In the genomic region with DNA sequence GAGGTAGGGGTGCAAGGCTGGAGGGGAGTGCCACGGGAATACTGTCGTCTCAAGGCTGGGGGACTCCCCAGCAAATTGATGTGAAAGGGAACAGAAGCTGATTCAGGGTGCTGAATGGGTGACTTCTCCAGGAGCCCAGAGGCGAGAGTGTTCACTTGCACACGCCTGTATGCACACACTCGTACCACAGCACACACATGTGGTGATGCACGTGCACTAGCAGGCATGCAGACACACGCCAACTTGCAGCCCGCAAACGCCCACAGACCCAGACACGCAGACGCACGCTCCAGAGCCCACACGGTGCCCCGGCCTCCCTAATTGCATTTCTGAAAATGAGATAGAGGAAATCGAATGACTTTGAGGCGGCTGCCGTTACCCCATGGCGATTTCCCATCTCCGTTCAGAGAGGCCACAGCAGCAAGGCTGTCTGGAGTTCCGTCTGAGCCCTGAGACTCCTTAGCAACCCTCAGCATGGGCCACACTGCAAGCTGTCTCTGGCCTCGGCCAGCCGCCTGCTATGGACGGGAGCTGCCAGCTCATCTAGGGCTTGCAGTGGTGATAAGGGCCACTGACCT, we compare ENCODE assay signal across 26 cellular contexts. TPM values are rescaled to one million over a fixed set of nuclear protein-coding genes. Genes with fewer than 3 reads are reported as not detected.
"Had no signal": no experiment of that assay in that cellular context is flagged by ENCODE, and none has a peak within 500 bp of the region (broad histone marks: within the 10 kb centered on the region; RNA-seq: fewer than 3 reads in every experiment).

No MANE protein-coding gene starts in this region.

- H3K9ac ChIP-seq: KMS-11 had no signal

- FAIRE-seq: HepG2, K562, RCC 7860 had no signal

- H2AFZ ChIP-seq: PC-9 had no signal

- H3K4me3 ChIP-seq: K562, PC-9 had no signal

- H3K27ac ChIP-seq: KMS-11, PC-9 had no signal

- H3K4me2 ChIP-seq: KMS-11, PC-9 had no signal

- DNase-seq: Kasumi-1, NCI-H1092, NCI-H1105 treated with DMSO at 0.1 percent for 48 hours, NCI-H1417 treated with DMSO at 0.1 percent for 48 hours, NCI-H146, NCI-H1694 treated with DMSO at 0.1 percent for 48 hours, NCI-H1930, NCI-H2081, NCI-H2107, NCI-H2227 treated with DMSO at 0.1 percent for 48 hours, NCI-H524, NCI-H526 treated with DMSO at 0.1 percent for 48 hours, NCI-H748 treated with DMSO at 0.1 percent for 48 hours, OCI-M1, PC-9, RPMI8226, SHP77, SW 1271, T-cell had no signal

- ATAC-seq: HepG2, K562, T-cell had no signal

RNA-seq across cellular contexts. Expression of gene ADAMTS2, which starts 9.1 kb away (rescaled TPM):
- total RNA-seq: K562, NCI-H460, PC-9, SK-MEL-5 had no signal
- polyA plus RNA-seq: IgD-negative memory B cell, K562 had no signal
